ENCODE assay signal across 33 cellular contexts in genomic region chr4:15684498-15684897, GRCh38. TPM values are rescaled to one million over a fixed set of nuclear protein-coding genes. Genes with fewer than 3 reads are reported as not detected.
DNase-seq lines count a peak whose midpoint lies in the region; ATAC-seq, FAIRE-seq and TF ChIP-seq lines count a peak whose summit lies in the region.
"Had no signal": no experiment of that assay in that cellular context is flagged by ENCODE, and none has a peak within 500 bp of the region (broad histone marks: within the 10 kb centered on the region; RNA-seq: fewer than 3 reads in every experiment).

No MANE protein-coding gene starts in this region.

- TF ChIP-seq RAD21 in A549 (conservative IDR thresholded peaks at IDR 0.05 in 1 of 2, IDR thresholded peaks at IDR 0.05 in 1 of 2) = no peak

- 85% methylated on average over 1 of the region's 1 CpG for WGBS in A549 (ENCODE audit: missing lambda C conversion rate)
- 56 to 75% methylated on average over 1 of the region's 1 CpG for WGBS in endodermal cell (ENCODE audit: insufficient coverage in 1 of 2, insufficient read length in 1 of 2), 2 experiments

- peak overlapping the region; percentile 90; the same call in 2 of the 3 replicates for H3K4me2 ChIP-seq in A549

- H3K9me3 ChIP-seq in A549 (no peaks in the 10 kb centered on the region), HUES48 (ENCODE audit: control insufficient read depth, insufficient read depth, low read length) (no peaks in the 10 kb centered on the region), endodermal cell (ENCODE audit: control insufficient read depth, low read length) (no peaks in the 10 kb centered on the region)
- H3K9me3 ChIP-seq: esophagus muscularis mucosa, MG63, SK-N-SH, stomach, tibial nerve had no signal

- H3K27ac Mint-ChIP-seq in endodermal cell (peak overlapping the region; percentile 59), mesothelial cell of epicardium (peak overlapping the region; percentile 84)
- H3K27ac Mint-ChIP-seq: activated T-cell treated with anti-CD3 and anti-CD28 coated beads, Interleukin-2, amount 50 U/mL, for 24 hours; B cell had no signal

- TF ChIP-seq POLR2A in A549 (IDR thresholded peaks at IDR 0.05; ENCODE audit: low read length) = no peak

- H3K36me3 ChIP-seq in HUES48 (ENCODE audit: control insufficient read depth, insufficient read depth, low read length) (peaks cover 40% of the 10 kb centered on the region), endodermal cell (ENCODE audit: control insufficient read depth, insufficient read depth, low read length) (peaks cover 52% of the 10 kb centered on the region)

- H3K27ac ChIP-seq in A549 (peak overlapping the region in 1 of 2 experiments; percentile 56; a peak in 2 of 6 replicates), HUES48 (ENCODE audit: low read depth, low read length) (peak overlapping the region; percentile 86), endodermal cell (ENCODE audit: low read depth, low read length) (no peak overlapping the region)
- H3K27ac ChIP-seq: esophagus muscularis mucosa, RWPE1, stomach, tibial nerve had no signal

- CTCF ChIA-PET in A549 (lab: Yijun Ruan, JAX) = interaction anchor here (1.3 to 1.6 kb wide), 2 partner anchors 11 to 21 kb away, joined by 3 to 4 read pairs; no protein-coding TSS in a partner anchor

- H3K9me3 Mint-ChIP-seq in endodermal cell (no peaks in the 10 kb centered on the region), mesothelial cell of epicardium (no peaks in the 10 kb centered on the region)
- H3K9me3 Mint-ChIP-seq: activated T-cell treated with anti-CD3 and anti-CD28 coated beads, Interleukin-2, amount 50 U/mL, for 24 hours; brain had no signal

- TF ChIP-seq CTCF in A549 (IDR thresholded peaks at IDR 0.05) = no peak
- TF ChIP-seq CTCF in endodermal cell (conservative IDR thresholded peaks at IDR 0.05) = no peak
- TF ChIP-seq CTCF in mesothelial cell of epicardium (IDR thresholded peaks at IDR 0.05; ENCODE audit: unreplicated experiment) = no peak

- POLR2A ChIA-PET in A549 (lab: Yijun Ruan, JAX) = no interaction called here

- H3K27me3 ChIP-seq in HUES48 (ENCODE audit: control insufficient read depth, insufficient read depth, low read length) = no peaks in the 10 kb centered on the region
- H3K27me3 ChIP-seq in endodermal cell (ENCODE audit: control insufficient read depth, insufficient read depth, low read length, poor library complexity, severe bottlenecking) = no peaks in the 10 kb centered on the region
- H3K27me3 ChIP-seq: esophagus muscularis mucosa, MG63, stomach, tibial nerve had no signal

- no peak for FAIRE-seq in A549 (lab: Jason Lieb, UNC)
- FAIRE-seq: frontal cortex, H54 had no signal

- DNase-seq in A549 (ENCODE audit: low read depth in 1 of 2, low spot score in 1 of 2) = no peak
- DNase-seq in endodermal cell = no peak
- DNase-seq in mesothelial cell of epicardium (ENCODE audit: low spot score in 2 of 2, unreplicated experiment in 2 of 2) = no peak
- no peak for DNase-seq in stimulated activated CD4-positive, alpha-beta T cell treated with anti-CD3 and anti-CD28 coated beads, Interleukin-15, amount 100 ng/mL, for 24 hours
- DNase-seq in T-helper 9 cell = no peak
- DNase-seq in SK-N-DZ (ENCODE audit: low spot score) = no peak
- DNase-seq in retina = no peak
- DNase-seq: activated CD4-positive, alpha-beta T cell treated with anti-CD3 and anti-CD28 coated beads for 4 hours; activated CD8-positive, alpha-beta memory T cell treated with anti-CD3 and anti-CD28 coated beads for 24 hours; activated gamma-delta T cell treated with Interleukin-2 at 50 U/mL for 16 hours; activated T-cell treated with anti-CD3 and anti-CD28 coated beads, Interleukin-2, amount 50 U/mL, for 24 hours; DMS53; effector memory CD4-positive, alpha-beta T cell; GF-D8; kidney glomerular epithelial cell; MG63; NCI-H1417; NCI-H2081 treated with DMSO at 0.1 percent for 48 hours; NCI-H345; NCI-H774; right cardiac atrium; SK-N-SH; stomach; T-helper 2 cell had no signal

- no peak for ATAC-seq in A549
- ATAC-seq: right cardiac atrium had no signal

- no peak overlapping the region for H3K4me3 ChIP-seq in A549
- peak overlapping the region; percentile 95 for H3K4me3 ChIP-seq in HUES48 (ENCODE audit: low read depth, low read length)
- H3K4me3 ChIP-seq in endodermal cell (ENCODE audit: low read length) = peak overlapping the region; percentile 70
- H3K4me3 ChIP-seq: esophagus muscularis mucosa, MG63, stomach, tibial nerve had no signal

- H3K27me3 Mint-ChIP-seq in endodermal cell (ENCODE audit: insufficient read depth) = no peaks in the 10 kb centered on the region
- no peaks in the 10 kb centered on the region for H3K27me3 Mint-ChIP-seq in mesothelial cell of epicardium (ENCODE audit: low read depth)
- H3K27me3 Mint-ChIP-seq: B cell had no signal

- H3K9ac ChIP-seq in HUES48 (ENCODE audit: low read depth, low read length) = peak overlapping the region; percentile 62
- no peak overlapping the region for H3K9ac ChIP-seq in endodermal cell (ENCODE audit: extremely low read depth, low read length, poor library complexity, severe bottlenecking)
- H3K9ac ChIP-seq: SK-N-SH had no signal

- no peak for TF ChIP-seq EP300 in A549 (IDR thresholded peaks at IDR 0.05)

- H3K4me1 Mint-ChIP-seq in endodermal cell = peaks cover 22% of the 10 kb centered on the region
- peaks cover 28% of the 10 kb centered on the region for H3K4me1 Mint-ChIP-seq in mesothelial cell of epicardium

- H3K4me3 Mint-ChIP-seq in endodermal cell (no peak overlapping the region), mesothelial cell of epicardium (no peak overlapping the region)
- H3K4me3 Mint-ChIP-seq: activated T-cell treated with anti-CD3 and anti-CD28 coated beads, Interleukin-2, amount 50 U/mL, for 24 hours; B cell had no signal

- H3K4me1 ChIP-seq in A549 = peaks cover 29% of the 10 kb centered on the region
- peaks cover 28% of the 10 kb centered on the region for H3K4me1 ChIP-seq in HUES48 (ENCODE audit: control insufficient read depth, insufficient read depth, low read length)
- H3K4me1 ChIP-seq in endodermal cell (ENCODE audit: control insufficient read depth, insufficient read depth, low read length) = peaks cover 6% of the 10 kb centered on the region

- H3K36me3 Mint-ChIP-seq in endodermal cell (ENCODE audit: low read depth) = peaks cover 40% of the 10 kb centered on the region
- peaks cover 28% of the 10 kb centered on the region for H3K36me3 Mint-ChIP-seq in mesothelial cell of epicardium

TF ChIP-seq in A549, 52 proteins besides CTCF, POLR2A, EP300 and RAD21 (continues in another document):
- TF ChIP-seq FOSB (CRISPR knock-in tag; IDR thresholded peaks at IDR 0.05) = no peak
- no peak for TF ChIP-seq GATA3 (IDR thresholded peaks at IDR 0.05; ENCODE audit: borderline replicate concordance)
- no peak for TF ChIP-seq EHMT2 (IDR thresholded peaks at IDR 0.05; ENCODE audit: low read depth)
- TF ChIP-seq KDM1A (IDR thresholded peaks at IDR 0.05; ENCODE audit: low read depth) = no peak

RNA-seq across cellular contexts. Expression of gene FAM200B, which starts 2.9 kb away (rescaled TPM):
- 32.7 and 40.8 TPM in 2 replicates for polyA plus RNA-seq in A549 (2011; rRNA removed)
- polyA plus RNA-seq in A549 (2012; cell fraction: cytosol; rRNA removed) = 18.8 and 21.4 TPM in 2 replicates
- 6.7 and 14.4 TPM in 2 replicates for polyA plus RNA-seq in A549 (2012; cell fraction: nucleus; rRNA removed)
- polyA plus RNA-seq in A549 (2017; fragmentation: RNase III; extraction: RNeasy Plus Mini Kit Qiagen cat#74134 plus additional on column Dnase treatment) = 40.9 to 41.9 TPM (median 41.6 TPM) in 3 replicates
- 4.5 and 4.8 TPM in 2 replicates for polyA minus RNA-seq in A549 (2011; rRNA and poly(A)+ RNA removed)
- total RNA-seq in endodermal cell = 10 to 100 TPM; 18.1 to 27.8 TPM
- 40.1 TPM for polyA plus RNA-seq in endodermal cell (2013, experiment 1 of 2)
- polyA plus RNA-seq in endodermal cell (2013, experiment 2 of 2) = 47.0 TPM
- 32.0 to 37.7 TPM (median 36.1 TPM) in 3 replicates for total RNA-seq in mesothelial cell of epicardium
- 37.4 and 43.1 TPM in 2 replicates for polyA plus RNA-seq in SK-N-DZ (2014; cell fraction: cytosol; rRNA removed)
- polyA plus RNA-seq in SK-N-DZ (2014; cell fraction: nucleus; rRNA removed) = 33.7 and 47.3 TPM in 2 replicates

RNA-seq across cellular contexts. Expression of gene BST1, which starts 18.4 kb away (rescaled TPM):
- polyA plus RNA-seq in A549 (2011; rRNA removed) = 11.7 and 13.6 TPM in 2 replicates
- polyA plus RNA-seq in A549 (2012; cell fraction: cytosol; rRNA removed) = 9.0 and 11.6 TPM in 2 replicates
- polyA plus RNA-seq in A549 (2012; cell fraction: nucleus; rRNA removed) = 7.1 and 9.3 TPM in 2 replicates
- polyA plus RNA-seq in A549 (2017; fragmentation: RNase III; extraction: RNeasy Plus Mini Kit Qiagen cat#74134 plus additional on column Dnase treatment) = 16.0 to 18.3 TPM (median 16.4 TPM) in 3 replicates
- 2.8 and 3.9 TPM in 2 replicates for polyA minus RNA-seq in A549 (2011; rRNA and poly(A)+ RNA removed)
- total RNA-seq in endodermal cell = under 1 TPM; 0.44 to 0.53 TPM
- 0.85 TPM for polyA plus RNA-seq in endodermal cell (2013, experiment 1 of 2)
- polyA plus RNA-seq in endodermal cell (2013, experiment 2 of 2) = 0.87 TPM
- 0.42 to 1.0 TPM (median 0.58 TPM) in 3 replicates for total RNA-seq in mesothelial cell of epicardium
- 1.4 and 2.2 TPM in 2 replicates for polyA plus RNA-seq in SK-N-DZ (2014; cell fraction: cytosol; rRNA removed)
- polyA plus RNA-seq in SK-N-DZ (2014; cell fraction: nucleus; rRNA removed) = 1.2 and 1.8 TPM in 2 replicates
- total RNA-seq: A172 had no signal

RNA-seq across cellular contexts. Expression of gene FBXL5, which starts 29.3 kb away (rescaled TPM):
- polyA plus RNA-seq in A549 (2011; rRNA removed) = 33.0 and 45.4 TPM in 2 replicates
- polyA plus RNA-seq in A549 (2012; cell fraction: cytosol; rRNA removed) = 13.0 and 14.3 TPM in 2 replicates
- polyA plus RNA-seq in A549 (2012; cell fraction: nucleus; rRNA removed) = 6.4 and 10.1 TPM in 2 replicates
- 44.2 to 46.7 TPM (median 44.2 TPM) in 3 replicates for polyA plus RNA-seq in A549 (2017; fragmentation: RNase III; extraction: RNeasy Plus Mini Kit Qiagen cat#74134 plus additional on column Dnase treatment)
- 31.1 and 35.3 TPM in 2 replicates for polyA minus RNA-seq in A549 (2011; rRNA and poly(A)+ RNA removed)
- 10 to 100 TPM; 60.3 to 88.4 TPM for total RNA-seq in endodermal cell
- polyA plus RNA-seq in endodermal cell (2013, experiment 1 of 2) = 64.0 TPM
- polyA plus RNA-seq in endodermal cell (2013, experiment 2 of 2) = 67.2 TPM
- total RNA-seq in mesothelial cell of epicardium = 51.6 to 56.5 TPM (median 53.1 TPM) in 3 replicates
- polyA plus RNA-seq in SK-N-DZ (2014; cell fraction: cytosol; rRNA removed) = 24.9 and 30.2 TPM in 2 replicates
- polyA plus RNA-seq in SK-N-DZ (2014; cell fraction: nucleus; rRNA removed) = 17.6 and 27.4 TPM in 2 replicates
